15 cellular contexts compared by ENCODE assay signal in genomic region chr21:35144978-35145377, GRCh38.
DNase-seq lines count a peak whose midpoint lies in the region; ATAC-seq and TF ChIP-seq lines count a peak whose summit lies in the region.
"Had no signal": no experiment of that assay in that cellular context is flagged by ENCODE, and none has a peak within 500 bp of the region (broad histone marks: within the 10 kb centered on the region; RNA-seq: fewer than 3 reads in every experiment).

No MANE protein-coding gene starts in this region.

- H3K4me1 Mint-ChIP-seq in activated T-helper 1 cell treated with anti-CD3 and anti-CD28 coated beads, Interleukin-12 subunit alpha, Interleukin-12 subunit beta, Interleukin-2, Interleukin-4 antibody, amounts not matched to agents 30 ng/mL and 10 ng/mL and 1 ng/mL, durations not matched to agents 14 hours and 24 hours and 36 hours (ENCODE audit: low read depth) = peaks cover 10% of the 10 kb centered on the region
- H3K4me1 Mint-ChIP-seq: GM23338 had no signal

- peaks cover 4% of the 10 kb centered on the region for H3K79me2 ChIP-seq in mammary epithelial cell (ENCODE audit: insufficient read depth, low read length)

- in situ Hi-C loops in mammary epithelial cell (cut with MboI; ENCODE audit: low sequenced_read_pairs in 2 of 2) = loop anchor here in 1 of 2 donors (10.0 kb wide), 1 partner anchor 250 kb away; no protein-coding TSS in a partner anchor

- H3K36me3 ChIP-seq in mammary epithelial cell (ENCODE audit: insufficient read depth, low read length) (no peaks in the 10 kb centered on the region), breast epithelium (no peaks in the 10 kb centered on the region)
- H3K36me3 ChIP-seq: BE2C had no signal

- peaks cover 8% of the 10 kb centered on the region for H3K9me3 Mint-ChIP-seq in activated T-helper 1 cell treated with anti-CD3 and anti-CD28 coated beads, Interleukin-12 subunit alpha, Interleukin-12 subunit beta, Interleukin-2, Interleukin-4 antibody, amounts not matched to agents 30 ng/mL and 10 ng/mL and 1 ng/mL, durations not matched to agents 14 hours and 24 hours and 36 hours
- H3K9me3 Mint-ChIP-seq: CD8-positive, alpha-beta memory T cell; GM23338 had no signal

- no peak overlapping the region for H3K4me3 Mint-ChIP-seq in activated T-helper 1 cell treated with anti-CD3 and anti-CD28 coated beads, Interleukin-12 subunit alpha, Interleukin-12 subunit beta, Interleukin-2, Interleukin-4 antibody, amounts not matched to agents 30 ng/mL and 10 ng/mL and 1 ng/mL, durations not matched to agents 14 hours and 24 hours and 36 hours
- H3K4me3 Mint-ChIP-seq: CD4-positive, CD25-positive, alpha-beta regulatory T cell; CD8-positive, alpha-beta memory T cell; GM23338 had no signal

- H3K27me3 ChIP-seq in mammary epithelial cell (ENCODE audit: insufficient read depth, low read length) (no peaks in the 10 kb centered on the region), breast epithelium (no peaks in the 10 kb centered on the region), foreskin keratinocyte (no peaks in the 10 kb centered on the region)
- H3K27me3 ChIP-seq: BE2C had no signal

- peaks cover 53% of the 10 kb centered on the region for H3K4me1 ChIP-seq in mammary epithelial cell (ENCODE audit: insufficient read depth, low read length)
- H3K4me1 ChIP-seq in breast epithelium = no peaks in the 10 kb centered on the region
- peaks cover 46% of the 10 kb centered on the region for H3K4me1 ChIP-seq in foreskin keratinocyte
- H3K4me1 ChIP-seq: BE2C had no signal

- no peak overlapping the region for H3K4me3 ChIP-seq in mammary epithelial cell (replicated peaks in 1 of 3; ENCODE audit: insufficient read depth in 1 of 3, low read depth in 2 of 3, low read length in 3 of 3)
- H3K4me3 ChIP-seq in breast epithelium = no peak overlapping the region
- H3K4me3 ChIP-seq: GM23338 had no signal

- DNase-seq in mammary epithelial cell = no peak
- no peak for DNase-seq in breast epithelium (ENCODE audit: low spot score in 2 of 2)
- DNase-seq in activated T-helper 1 cell treated with anti-CD3 and anti-CD28 coated beads, Interleukin-12 subunit alpha, Interleukin-12 subunit beta, Interleukin-2, Interleukin-4 antibody, amounts not matched to agents 30 ng/mL and 10 ng/mL and 1 ng/mL, durations not matched to agents 14 hours and 24 hours and 36 hours (ENCODE audit: low spot score) = no peak
- DNase-seq in foreskin keratinocyte = no peak
- DNase-seq: ACHN; BE2C; C1 segment of cervical spinal cord; CD4-positive, CD25-positive, alpha-beta regulatory T cell; CD8-positive, alpha-beta memory T cell; COR-L47; HCEC 1CT had no signal

- H3K27ac ChIP-seq in mammary epithelial cell (ENCODE audit: insufficient read depth, low read depth, low read length) (peak overlapping the region; percentile 99), breast epithelium (no peak overlapping the region), foreskin keratinocyte (peak overlapping the region; percentile 70)

- intact Hi-C loops in mammary epithelial cell (cut with micrococcal nuclease) = no loop called here
- intact Hi-C loops in breast epithelium (cut with DNase I; ENCODE audit: low total_unique reads) = no loop called here
- intact Hi-C loops in activated T-helper 1 cell treated with anti-CD3 and anti-CD28 coated beads, Interleukin-12 subunit alpha, Interleukin-12 subunit beta, Interleukin-2, Interleukin-4 antibody, amounts not matched to agents 30 ng/mL and 10 ng/mL and 1 ng/mL, durations not matched to agents 14 hours and 24 hours and 36 hours (cut with micrococcal nuclease) = no loop called here

- peak overlapping the region; percentile 87 for H3K9ac ChIP-seq in mammary epithelial cell (ENCODE audit: insufficient read depth, low read length)

- TF ChIP-seq POLR2A in breast epithelium (IDR thresholded peaks at IDR 0.05) = no peak

- peak overlapping the region; percentile 67 for H3K4me2 ChIP-seq in mammary epithelial cell (ENCODE audit: insufficient read depth, low read depth, low read length)
- H3K4me2 ChIP-seq: GM23338 had no signal

- H3K36me3 Mint-ChIP-seq in activated T-helper 1 cell treated with anti-CD3 and anti-CD28 coated beads, Interleukin-12 subunit alpha, Interleukin-12 subunit beta, Interleukin-2, Interleukin-4 antibody, amounts not matched to agents 30 ng/mL and 10 ng/mL and 1 ng/mL, durations not matched to agents 14 hours and 24 hours and 36 hours (ENCODE audit: low read depth) = peaks cover 2% of the 10 kb centered on the region
- H3K36me3 Mint-ChIP-seq: CD4-positive, CD25-positive, alpha-beta regulatory T cell had no signal

- WGBS in mammary epithelial cell (ENCODE audit: low coverage, missing lambda C conversion rate) = 96% methylated on average over 2 of the region's 2 CpGs

- peaks cover 6% of the 10 kb centered on the region for H3K27me3 Mint-ChIP-seq in activated T-helper 1 cell treated with anti-CD3 and anti-CD28 coated beads, Interleukin-12 subunit alpha, Interleukin-12 subunit beta, Interleukin-2, Interleukin-4 antibody, amounts not matched to agents 30 ng/mL and 10 ng/mL and 1 ng/mL, durations not matched to agents 14 hours and 24 hours and 36 hours (ENCODE audit: insufficient read depth)

- peak overlapping the region; percentile 66 for H2AFZ ChIP-seq in mammary epithelial cell (ENCODE audit: low read depth, low read length)
- H2AFZ ChIP-seq: GM23338 had no signal

- TF ChIP-seq CTCF in mammary epithelial cell (conservative IDR thresholded peaks at IDR 0.05 in 1 of 2, IDR thresholded peaks at IDR 0.05 in 1 of 2; ENCODE audit: extremely low read depth in 1 of 2, insufficient read depth in 1 of 2, low read depth in 1 of 2, low read length in 2 of 2) (no peak), breast epithelium (IDR thresholded peaks at IDR 0.05) (no peak), foreskin keratinocyte (conservative IDR thresholded peaks at IDR 0.05) (no peak)

- BruUV-seq in mammary epithelial cell (replicated peaks; lab: Mats Ljungman, UMichigan) = no TSS peak

- CTCF ChIA-PET in mammary epithelial cell (lab: Charles Lee; ENCODE audit: low non-redundant PET) = no interaction called here

- no peaks in the 10 kb centered on the region for H3K9me3 ChIP-seq in mammary epithelial cell (replicated peaks; ENCODE audit: insufficient read depth, low read length)
- no peaks in the 10 kb centered on the region for H3K9me3 ChIP-seq in breast epithelium
- H3K9me3 ChIP-seq: BE2C had no signal

- dilution Hi-C loops in mammary epithelial cell (cut with HindIII; ENCODE audit: low sequenced_read_pairs) = no loop called here

- peak overlapping the region; percentile 12 for H3K27ac Mint-ChIP-seq in activated T-helper 1 cell treated with anti-CD3 and anti-CD28 coated beads, Interleukin-12 subunit alpha, Interleukin-12 subunit beta, Interleukin-2, Interleukin-4 antibody, amounts not matched to agents 30 ng/mL and 10 ng/mL and 1 ng/mL, durations not matched to agents 14 hours and 24 hours and 36 hours
- H3K27ac Mint-ChIP-seq: CD4-positive, CD25-positive, alpha-beta regulatory T cell; CD8-positive, alpha-beta memory T cell; GM23338 had no signal

- no peaks in the 10 kb centered on the region for H4K20me1 ChIP-seq in mammary epithelial cell (ENCODE audit: insufficient read depth, low read length)

- ATAC-seq in foreskin keratinocyte = no peak
- no peak for ATAC-seq in HG03025 (IDR thresholded peaks at IDR 0.05; ENCODE audit: low FRiP score, unreplicated experiment)
- no peak for ATAC-seq in HG02678 (IDR thresholded peaks at IDR 0.05; ENCODE audit: unreplicated experiment)
- ATAC-seq: GM23338, HepG2 had no signal

Comparison
In these comparisons a context has a peak if more than half of its experiments do, and no peak if none do; other contexts are left out.
1. H3K27ac ChIP-seq: peak in mammary epithelial cell (single experiment) and foreskin keratinocyte (single experiment); none in breast epithelium (0 of 2).